22 cellular contexts compared by ENCODE assay signal in genomic region chr11:36239636-36240035, GRCh38.
"Had no signal": no experiment of that assay in that cellular context is flagged by ENCODE, and none has a peak within 500 bp of the region (broad histone marks: within the 10 kb centered on the region; RNA-seq: fewer than 3 reads in every experiment).

No MANE protein-coding gene starts in this region.

- H3K27ac ChIP-seq: ascending aorta, epithelial cell of prostate, foreskin keratinocyte, left lung, pancreas, sigmoid colon, stomach, testis, WERI-Rb-1 had no signal

- H3K27me3 ChIP-seq: ascending aorta, foreskin keratinocyte, left lung, pancreas, sigmoid colon, stomach, testis had no signal

- DNase-seq: activated CD4-positive, alpha-beta T cell treated with anti-CD3 and anti-CD28 coated beads for 1 hour; activated CD8-positive, alpha-beta memory T cell treated with anti-CD3 and anti-CD28 coated beads for 24 hours; activated CD8-positive, alpha-beta memory T cell treated with anti-CD3 and anti-CD28 coated beads, Interleukin-2, amount 50 U/mL, for 48 hours; activated effector memory CD4-positive, alpha-beta T cell treated with Interleukin-2 at 50 U/mL for 16 hours; activated naive CD4-positive, alpha-beta T cell treated with anti-CD3 and anti-CD28 coated beads, Interleukin-2, amount 10 ng/mL, durations not matched to agents 7 days and 5 days; activated naive CD8-positive, alpha-beta T cell treated with anti-CD3 and anti-CD28 coated beads, Interleukin-2, amount 50 U/mL, for 24 hours; activated T-cell treated with anti-CD3 and anti-CD28 coated beads, Interleukin-2, amount 50 U/mL, for 48 hours; dermis blood vessel endothelial cell; effector memory CD8-positive, alpha-beta T cell; foreskin keratinocyte; kidney; left lung; mammary epithelial cell; naive thymus-derived CD4-positive, alpha-beta T cell; pancreas; sigmoid colon; stimulated activated CD4-positive, alpha-beta T cell treated with anti-CD3 and anti-CD28 coated beads, Interleukin-4, amount 100 ng/mL, for 24 hours; stomach; testis; WERI-Rb-1 had no signal
